In genomic region chr20:63585616-63586565, GRCh38 we compare ENCODE assay signal across 31 cellular contexts. TPM values are rescaled to one million over a fixed set of nuclear protein-coding genes. Genes with fewer than 3 reads are reported as not detected.
"Had no signal": no experiment of that assay in that cellular context is flagged by ENCODE, and none has a peak within 500 bp of the region (broad histone marks: within the 10 kb centered on the region; RNA-seq: fewer than 3 reads in every experiment).

No MANE protein-coding gene starts in this region.

- ATAC-seq: activated CD8-positive, alpha-beta T cell treated with anti-CD3 and anti-CD28 coated beads for 36 hours; activated naive CD4-positive, alpha-beta T cell treated with anti-CD3 and anti-CD28 coated beads, Interleukin-2, amount 50 U/mL, for 72 hours; activated T-cell treated with anti-CD3 and anti-CD28 coated beads, Interleukin-2, amount 50 U/mL, for 4 hours; activated T-helper 17 cell treated with anti-CD3 and anti-CD28 coated beads, Interleukin-2, amount 50 U/mL, for 72 hours; foreskin keratinocyte; T-helper 17 cell had no signal

- H3K4me3 ChIP-seq: breast epithelium, esophagus muscularis mucosa, heart right ventricle, left ventricle myocardium inferior, right atrium auricular region, smooth muscle cell, suprapubic skin, tibial artery had no signal

- H3K79me2 ChIP-seq: parathyroid adenoma had no signal

- DNase-seq: activated B cell treated with CpG ODN at 0.5 μM for 24 hours; activated CD4-positive, alpha-beta T cell treated with anti-CD3 and anti-CD28 coated beads, Interleukin-2, amount 50 U/mL, for 1 hour; activated CD8-positive, alpha-beta T cell treated with anti-CD3 and anti-CD28 coated beads for 36 hours; activated gamma-delta T cell treated with Interleukin-2 at 50 U/mL for 16 hours; activated T-cell treated with anti-CD3 and anti-CD28 coated beads, Interleukin-2, amount 50 U/mL, for 4 hours; dermis blood vessel endothelial cell; effector CD4-positive, alpha-beta T cell; foreskin keratinocyte; heart right ventricle; kidney glomerular epithelial cell; left ventricle myocardium inferior; naive B cell; nephron progenitor cell; nucleus accumbens; stimulated activated CD4-positive, alpha-beta T cell treated with anti-CD3 and anti-CD28 coated beads, Interleukin-1b, Interleukin-23, amount 100 ng/mL, for 48 hours; stimulated activated naive CD4-positive, alpha-beta T cell; T-helper 17 cell; T1000; tibial artery had no signal

- H3K4me1 ChIP-seq: breast epithelium, foreskin keratinocyte, parathyroid adenoma, right atrium auricular region, suprapubic skin, tibial artery had no signal

- H3K27me3 ChIP-seq: breast epithelium, esophagus muscularis mucosa, foreskin keratinocyte, heart right ventricle, right atrium auricular region, suprapubic skin, tibial artery had no signal

- H3K9ac ChIP-seq: parathyroid adenoma had no signal

- FAIRE-seq: colon had no signal

- H3K27ac ChIP-seq: breast epithelium, esophagus muscularis mucosa, foreskin keratinocyte, heart right ventricle, left ventricle myocardium inferior, parathyroid adenoma, right atrium auricular region, suprapubic skin, tibial artery had no signal

- H3K9me3 ChIP-seq: breast epithelium, esophagus muscularis mucosa, heart right ventricle, left ventricle myocardium inferior, right atrium auricular region, suprapubic skin, tibial artery had no signal

- H2AFZ ChIP-seq: parathyroid adenoma had no signal

- H3K4me2 ChIP-seq: smooth muscle cell had no signal

- H3K36me3 ChIP-seq: breast epithelium had no signal

RNA-seq across cellular contexts. Expression of gene FNDC11, which starts 31.9 kb away (rescaled TPM):
- total RNA-seq: right atrium auricular region had no signal

RNA-seq across cellular contexts. Expression of gene SRMS, which starts 38.3 kb away (rescaled TPM):
- total RNA-seq: activated CD8-positive, alpha-beta T cell treated with anti-CD3 and anti-CD28 coated beads for 36 hours; activated naive CD4-positive, alpha-beta T cell treated with anti-CD3 and anti-CD28 coated beads, Interleukin-2, amount 50 U/mL, for 72 hours; activated T-cell treated with anti-CD3 and anti-CD28 coated beads, Interleukin-2, amount 50 U/mL, for 4 hours; activated T-helper 17 cell treated with anti-CD3 and anti-CD28 coated beads, Interleukin-2, amount 50 U/mL, for 72 hours; dermis blood vessel endothelial cell; esophagus muscularis mucosa; heart right ventricle; left ventricle myocardium inferior; lung microvascular endothelial cell; mesothelial cell of epicardium; pulmonary artery endothelial cell; right atrium auricular region; smooth muscle cell; T-helper 17 cell had no signal
- polyA plus RNA-seq: heart right ventricle, smooth muscle cell had no signal

RNA-seq across cellular contexts. Expression of gene PTK6, which starts 48.7 kb away (rescaled TPM):
- total RNA-seq: left ventricle myocardium inferior, lung microvascular endothelial cell, right atrium auricular region, smooth muscle cell had no signal
